1 cellular context compared by ENCODE assay signal in the genomic region with DNA sequence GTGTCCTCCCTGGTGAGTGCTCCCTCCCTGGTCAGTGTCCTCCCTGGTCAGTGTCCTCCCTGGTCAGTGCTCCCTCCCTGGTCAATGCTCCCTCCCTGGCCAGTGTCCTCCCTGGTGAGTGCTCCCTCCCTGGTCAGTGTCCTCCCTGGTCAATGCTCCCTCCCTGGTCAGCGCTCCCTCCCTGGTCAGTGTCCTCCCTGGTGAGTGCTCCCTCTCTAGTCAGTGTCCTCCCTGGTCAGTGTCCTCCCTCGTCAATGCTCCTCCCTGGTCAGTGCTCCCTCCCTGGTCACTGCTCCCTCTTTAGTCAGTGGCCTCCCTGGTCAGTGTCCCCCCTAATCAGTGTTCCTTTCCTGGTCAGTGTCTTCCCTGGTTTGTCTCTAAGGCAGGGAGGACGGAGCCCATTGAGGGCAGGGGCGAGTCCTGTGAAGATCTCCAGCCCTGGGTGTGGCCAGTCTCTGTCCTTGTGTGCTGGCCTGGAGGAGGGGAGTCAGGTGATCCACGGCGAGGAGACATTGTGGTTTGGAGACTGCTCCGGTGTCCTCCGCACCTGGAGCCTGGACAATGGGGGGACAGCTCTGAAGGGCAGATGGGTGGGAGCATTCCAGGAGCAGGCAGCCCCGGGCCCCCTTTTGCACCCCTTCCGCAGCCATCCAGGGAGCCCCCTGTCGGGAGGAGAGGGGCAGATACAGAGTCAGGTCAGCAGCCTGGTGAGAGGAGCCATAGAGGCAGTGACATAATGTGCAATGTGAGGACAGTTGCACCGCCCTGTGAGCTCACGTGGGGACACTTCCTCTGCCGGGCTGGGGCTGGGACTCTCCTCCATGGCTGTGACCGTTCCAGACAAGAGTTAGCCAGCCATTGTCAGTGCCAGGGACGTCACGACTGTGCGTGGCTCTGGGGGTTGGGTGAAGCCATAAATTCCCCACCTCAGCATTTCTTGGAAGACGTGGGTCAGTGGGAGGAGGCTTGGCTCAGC.
TF ChIP-seq lines count a peak whose summit lies in the region.

No MANE protein-coding gene starts in this region.

TF ChIP-seq in K562, 482 proteins besides CTCF, POLR2A, EP300 and RAD21 (continued from another document):
- TF ChIP-seq, protein P1, sequence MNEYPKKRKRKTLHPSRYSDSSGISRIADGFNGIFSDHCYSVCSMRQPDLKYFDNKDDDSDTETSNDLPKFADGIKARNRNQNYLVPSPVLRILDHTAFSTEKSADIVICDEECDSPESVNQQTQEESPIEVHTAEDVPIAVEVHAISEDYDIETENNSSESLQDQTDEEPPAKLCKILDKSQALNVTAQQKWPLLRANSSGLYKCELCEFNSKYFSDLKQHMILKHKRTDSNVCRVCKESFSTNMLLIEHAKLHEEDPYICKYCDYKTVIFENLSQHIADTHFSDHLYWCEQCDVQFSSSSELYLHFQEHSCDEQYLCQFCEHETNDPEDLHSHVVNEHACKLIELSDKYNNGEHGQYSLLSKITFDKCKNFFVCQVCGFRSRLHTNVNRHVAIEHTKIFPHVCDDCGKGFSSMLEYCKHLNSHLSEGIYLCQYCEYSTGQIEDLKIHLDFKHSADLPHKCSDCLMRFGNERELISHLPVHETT (CRISPR knock-in tag; conservative IDR thresholded peaks at IDR 0.05 in 1 of 2, IDR thresholded peaks at IDR 0.05 in 1 of 2), result no peak
- TF ChIP-seq TRIM24 (IDR thresholded peaks at IDR 0.05) (peak in 1 of 2 experiments; percentile 54; a peak in 1 of 4 replicates), CEBPG (CRISPR knock-in tag; IDR thresholded peaks at IDR 0.05) (peak; percentile 8; the same call in 1 of the 2 replicates), CEBPG (tag; conservative IDR thresholded peaks at IDR 0.05 in 1 of 2, IDR thresholded peaks at IDR 0.05 in 1 of 2) (no peak)
